Comparison of ENCODE assay signal across 15 cellular contexts in genomic region chr2:34069604-34070003, GRCh38.
DNase-seq lines count a peak whose midpoint lies in the region; TF ChIP-seq lines count a peak whose summit lies in the region.
"Had no signal": no experiment of that assay in that cellular context is flagged by ENCODE, and none has a peak within 500 bp of the region (broad histone marks: within the 10 kb centered on the region; RNA-seq: fewer than 3 reads in every experiment).

No MANE protein-coding gene starts in this region.

- peak overlapping the region; percentile 75 for H3K27ac ChIP-seq in caudate nucleus (ENCODE audit: low read depth, low read length)
- no peak overlapping the region for H3K27ac ChIP-seq in left ventricle myocardium inferior (replicated peaks)
- H3K27ac ChIP-seq: C4-2B had no signal

- no peaks in the 10 kb centered on the region for H3K4me1 ChIP-seq in left ventricle myocardium inferior
- H3K4me1 ChIP-seq: BE2C, HAP-1 had no signal

- in situ Hi-C loops in GM13977 (cut with MboI; ENCODE audit: low pct_unique_long_range_greater_than_20kb, low sequenced_read_pairs, unreplicated experiment), result no loop called here

- H3K9me3 ChIP-seq in left ventricle myocardium inferior (replicated peaks), result no peaks in the 10 kb centered on the region
- H3K9me3 ChIP-seq: BE2C, HAP-1 had no signal

- no peak for TF ChIP-seq CTCF in GM13977 (IDR thresholded peaks at IDR 0.05; ENCODE audit: extremely low read depth, insufficient read depth, missing control alignments)
- no peak for TF ChIP-seq CTCF in left ventricle myocardium inferior (IDR thresholded peaks at IDR 0.05; ENCODE audit: borderline replicate concordance)

- no peak overlapping the region for H3K4me3 ChIP-seq in left ventricle myocardium inferior
- H3K4me3 ChIP-seq: HAP-1 had no signal

- no peaks in the 10 kb centered on the region for H3K36me3 ChIP-seq in left ventricle myocardium inferior
- H3K36me3 ChIP-seq: BE2C, HAP-1 had no signal

- intact Hi-C loops in left ventricle myocardium inferior (cut with micrococcal nuclease), result no loop called here

- DNase-seq in caudate nucleus (lab: John Stamatoyannopoulos, UW) (peak in 10 of 61 donors; percentile 0 to 35 (median 8)), globus pallidus (ENCODE audit: low spot score) (peak; percentile 86), midbrain (lab: John Stamatoyannopoulos, UW) (peak; percentile 75), superior temporal gyrus (ENCODE audit: extremely low spot score) (peak; percentile 81), iPS-NIHi11 (ENCODE audit: low spot score) (no peak), GM13977 (ENCODE audit: low spot score) (no peak), SHP77 treated with DMSO at 0.1 percent for 48 hours (lab: John Stamatoyannopoulos, UW) (no peak), left ventricle myocardium inferior (no peak)
- DNase-seq: BE2C; CD4-positive, alpha-beta memory T cell; COR-L47; DND-41; GDM1 had no signal

- peaks cover 6% of the 10 kb centered on the region for H3K27me3 ChIP-seq in left ventricle myocardium inferior (ENCODE audit: low read depth)
- H3K27me3 ChIP-seq: BE2C had no signal

Comparison
In these comparisons a context has a peak if more than half of its experiments do, and no peak if none do; other contexts are left out.
1. DNase-seq: peak in globus pallidus (single experiment), midbrain (single experiment) and superior temporal gyrus (single experiment); none in iPS-NIHi11 (single experiment), GM13977 (single experiment), SHP77 treated with DMSO at 0.1 percent for 48 hours (single experiment) and left ventricle myocardium inferior (single experiment).